In genomic region chr7:106870983-106871410, GRCh38 we compare ENCODE assay signal across 9 cellular contexts. TPM values are rescaled to one million over a fixed set of nuclear protein-coding genes. Genes with fewer than 3 reads are reported as not detected.
DNase-seq lines count a peak whose midpoint lies in the region; ATAC-seq and TF ChIP-seq lines count a peak whose summit lies in the region.
"Had no signal": no experiment of that assay in that cellular context is flagged by ENCODE, and none has a peak within 500 bp of the region (broad histone marks: within the 10 kb centered on the region; RNA-seq: fewer than 3 reads in every experiment).

No MANE protein-coding gene starts in this region.

- peak; percentile 92 for ATAC-seq in GM21447 (IDR thresholded peaks at IDR 0.05; ENCODE audit: unreplicated experiment)
- peak; percentile 86 for ATAC-seq in HG03575 (IDR thresholded peaks at IDR 0.05; ENCODE audit: extremely low read depth, insufficient number of reproducible peaks, low FRiP score, unreplicated experiment)

- POLR2A ChIA-PET in MCF 10A (lab: Yijun Ruan, JAX), result interaction anchor here (0.7 to 0.9 kb wide), 2 partner anchors 9 to 22 kb away, joined by 3 to 4 read pairs; no protein-coding TSS in a partner anchor

- H3K4me3 Mint-ChIP-seq in endodermal cell, result no peak overlapping the region
- H3K4me3 Mint-ChIP-seq in MCF 10A (ENCODE audit: unreplicated experiment), result no peak overlapping the region

- intact Hi-C loops in MCF 10A (cut with micrococcal nuclease), result no loop called here

- H3K27me3 Mint-ChIP-seq in endodermal cell (ENCODE audit: insufficient read depth) (peaks cover 3% of the 10 kb centered on the region), MCF 10A (ENCODE audit: insufficient read depth, unreplicated experiment) (peaks cover 12% of the 10 kb centered on the region)

- no peaks in the 10 kb centered on the region for H3K36me3 ChIP-seq in fibroblast of lung (ENCODE audit: control insufficient read depth, insufficient read depth, low read length)
- H3K36me3 ChIP-seq in endodermal cell (ENCODE audit: control insufficient read depth, insufficient read depth, low read length), result no peaks in the 10 kb centered on the region
- H3K36me3 ChIP-seq: cardiac muscle cell had no signal

- H3K9me3 Mint-ChIP-seq in endodermal cell (peaks cover 7% of the 10 kb centered on the region), MCF 10A (ENCODE audit: unreplicated experiment) (no peaks in the 10 kb centered on the region)

- H3K36me3 Mint-ChIP-seq in endodermal cell (ENCODE audit: low read depth) (no peaks in the 10 kb centered on the region), MCF 10A (ENCODE audit: insufficient read depth, unreplicated experiment) (no peaks in the 10 kb centered on the region)

- 96 to 100% methylated on average over 1 of the region's 1 CpG for WGBS in endodermal cell (ENCODE audit: insufficient coverage in 1 of 2, insufficient read length in 1 of 2), 2 experiments

- BruUV-seq in MCF 10A (replicated peaks; lab: Mats Ljungman, UMichigan), result no TSS peak

- H3K27ac Mint-ChIP-seq in endodermal cell (no peak overlapping the region), MCF 10A (ENCODE audit: low read depth, unreplicated experiment) (no peak overlapping the region)

- TF ChIP-seq CTCF in GM10266 (IDR thresholded peaks at IDR 0.05; ENCODE audit: control insufficient read depth, insufficient read depth, low read depth, missing control alignments) (no peak), fibroblast of lung (conservative IDR thresholded peaks at IDR 0.05 in 1 of 2, IDR thresholded peaks at IDR 0.05 in 1 of 2; ENCODE audit: low read depth in 1 of 2, low read length in 2 of 2) (no peak), endodermal cell (conservative IDR thresholded peaks at IDR 0.05) (no peak), MCF 10A (IDR thresholded peaks at IDR 0.05; ENCODE audit: unreplicated experiment) (no peak)

- DNase-seq in GM10266 (ENCODE audit: extremely low spot score) (peak; percentile 79), fibroblast of lung (ENCODE audit: low read depth in 2 of 2) (peak; percentile 5 to 35), endodermal cell (no peak), NCI-H510A (lab: John Stamatoyannopoulos, UW) (no peak), cortex of kidney (lab: John Stamatoyannopoulos, UW) (no peak), MCF 10A (ENCODE audit: unreplicated experiment) (no peak)

- no peaks in the 10 kb centered on the region for H3K4me1 ChIP-seq in fibroblast of lung (ENCODE audit: control insufficient read depth, extremely low read depth, insufficient read depth, low read length)
- peaks cover 4% of the 10 kb centered on the region for H3K4me1 ChIP-seq in endodermal cell (ENCODE audit: control insufficient read depth, insufficient read depth, low read length)

- H3K9me3 ChIP-seq in fibroblast of lung (ENCODE audit: control insufficient read depth, insufficient read depth, low read depth, low read length) (no peaks in the 10 kb centered on the region), endodermal cell (ENCODE audit: control insufficient read depth, low read length) (no peaks in the 10 kb centered on the region)

- H3K27me3 ChIP-seq in fibroblast of lung (ENCODE audit: control insufficient read depth, insufficient read depth, low read length) (no peaks in the 10 kb centered on the region), endodermal cell (ENCODE audit: control insufficient read depth, insufficient read depth, low read length, poor library complexity, severe bottlenecking) (no peaks in the 10 kb centered on the region)
- H3K27me3 ChIP-seq: cardiac muscle cell had no signal

- H3K27ac ChIP-seq in fibroblast of lung (ENCODE audit: insufficient read depth, low read length) (no peak overlapping the region), endodermal cell (ENCODE audit: low read depth, low read length) (no peak overlapping the region)
- H3K27ac ChIP-seq: cardiac muscle cell had no signal

- CTCF ChIA-PET in MCF 10A (lab: Yijun Ruan, JAX), result interaction anchor here (0.6 kb wide), 1 partner anchor 27 kb away, joined by 3 read pairs; no protein-coding TSS in a partner anchor

- no peaks in the 10 kb centered on the region for H3K79me2 ChIP-seq in fibroblast of lung (ENCODE audit: control insufficient read depth, insufficient read depth, low read length)

- H3K4me2 ChIP-seq in fibroblast of lung (ENCODE audit: extremely low read depth, insufficient read depth, low read length), result no peak overlapping the region

- H3K9ac ChIP-seq in fibroblast of lung (ENCODE audit: insufficient read depth, low read length) (no peak overlapping the region), endodermal cell (ENCODE audit: extremely low read depth, low read length, poor library complexity, severe bottlenecking) (no peak overlapping the region)

- H4K20me1 ChIP-seq in fibroblast of lung (ENCODE audit: control insufficient read depth, extremely low read depth, insufficient read depth, low read length), result no peaks in the 10 kb centered on the region

- H2AFZ ChIP-seq in fibroblast of lung (ENCODE audit: low read length), result no peak overlapping the region

- H3K4me1 Mint-ChIP-seq in endodermal cell, result peaks cover 12% of the 10 kb centered on the region
- no peaks in the 10 kb centered on the region for H3K4me1 Mint-ChIP-seq in MCF 10A (ENCODE audit: insufficient read depth, unreplicated experiment)

- H3K4me3 ChIP-seq in fibroblast of lung (replicated peaks in 1 of 4; ENCODE audit: control extremely low read depth in 1 of 4, insufficient read depth in 1 of 4, low read depth in 3 of 4, low read length in 4 of 4) (no peak overlapping the region), endodermal cell (ENCODE audit: low read length) (no peak overlapping the region)
- H3K4me3 ChIP-seq: cardiac muscle cell had no signal

RNA-seq across cellular contexts. Expression of gene PIK3CG, which starts 5.9 kb away (rescaled TPM):
- under 0.01 TPM in 1 of 2 replicates, not detected in the other for total RNA-seq in fibroblast of lung
- polyA plus RNA-seq in fibroblast of lung, result 0.07 and 0.09 TPM in 2 replicates
- polyA plus RNA-seq in fibroblast of lung (2012), result 0.06 TPM in 1 of 2 replicates, not detected in the other
- not detected in 2 replicates for polyA minus RNA-seq in fibroblast of lung (ENCODE audit: low replicate concordance)
- under 1 TPM in 1 of 2 donors, not detected in 1; 0.11 TPM for total RNA-seq in endodermal cell
- not detected for polyA plus RNA-seq in endodermal cell (2013, experiment 1 of 2)
- not detected for polyA plus RNA-seq in endodermal cell (2013, experiment 2 of 2)
- total RNA-seq in MCF 10A (2022), result not detected in 2 replicates
- polyA plus RNA-seq: cardiac muscle cell had no signal

Comparison
In these comparisons a context has a peak if more than half of its experiments do, and no peak if none do; other contexts are left out.
1. DNase-seq: peak in GM10266 (single experiment) and fibroblast of lung (2 of 2); none in endodermal cell (single experiment), NCI-H510A (single experiment), cortex of kidney (single experiment) and MCF 10A (single experiment).